ENCODE assay signal across 28 cellular contexts in the genomic region with DNA sequence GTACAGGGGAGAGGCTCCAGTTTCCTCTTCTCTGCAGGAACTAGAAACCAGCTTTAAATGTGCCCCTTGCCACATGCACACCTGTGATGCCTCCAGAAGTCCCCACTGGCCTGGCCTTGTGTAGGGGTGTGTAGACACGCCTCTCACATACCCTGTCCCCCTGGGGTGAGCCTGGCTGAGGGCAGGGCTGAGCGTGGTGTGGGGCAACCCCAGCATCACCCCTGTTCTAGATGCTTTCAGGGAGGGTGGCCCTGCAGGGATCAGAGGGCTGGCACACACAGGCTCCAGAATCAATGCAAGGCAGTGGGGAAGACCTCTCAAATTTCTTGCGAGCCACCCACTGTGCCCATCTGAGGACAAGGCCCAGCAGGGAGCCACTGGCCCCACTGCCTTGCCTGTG. TPM values are rescaled to one million over a fixed set of nuclear protein-coding genes. Genes with fewer than 3 reads are reported as not detected.
"Had no signal": no experiment of that assay in that cellular context is flagged by ENCODE, and none has a peak within 500 bp of the region (broad histone marks: within the 10 kb centered on the region; RNA-seq: fewer than 3 reads in every experiment).

No MANE protein-coding gene starts in this region.

- H3K4me1 Mint-ChIP-seq: nephron, neural progenitor cell had no signal

- H3K9me3 ChIP-seq: gastrocnemius medialis, left lung, ovary, psoas muscle, spleen, thyroid gland had no signal

- H3K9me3 Mint-ChIP-seq: effector memory CD8-positive, alpha-beta T cell; stimulated activated naive CD8-positive, alpha-beta T cell treated with anti-CD3 and anti-CD28 coated beads, Interleukin-15, Interleukin-2, amounts not matched to agents 100 ng/mL and 50 ng/mL, for 24 hours had no signal

- H3K4me3 Mint-ChIP-seq: effector memory CD8-positive, alpha-beta T cell; nephron; neural progenitor cell; stimulated activated memory B cell treated with anti-CD40 and anti-IgM and Interleukin-4, amounts not matched to agents 10 μg/mL and 1 μg/mL and 100 μg/mL, for 72 hours; stimulated activated naive CD8-positive, alpha-beta T cell treated with anti-CD3 and anti-CD28 coated beads, Interleukin-15, Interleukin-2, amounts not matched to agents 100 ng/mL and 50 ng/mL, for 24 hours had no signal

- H3K27ac Mint-ChIP-seq: effector memory CD8-positive, alpha-beta T cell; nephron; neural progenitor cell; stimulated activated memory B cell treated with anti-CD40 and anti-IgM and Interleukin-4, amounts not matched to agents 10 μg/mL and 1 μg/mL and 100 μg/mL, for 72 hours; stimulated activated naive CD8-positive, alpha-beta T cell treated with anti-CD3 and anti-CD28 coated beads, Interleukin-15, Interleukin-2, amounts not matched to agents 100 ng/mL and 50 ng/mL, for 24 hours had no signal

- H3K4me3 ChIP-seq: gastrocnemius medialis, hepatocyte, left lung, neural progenitor cell, ovary, psoas muscle, skin epidermis, spleen, thyroid gland had no signal

- ATAC-seq: effector memory CD8-positive, alpha-beta T cell; esophagus mucosa; gastrocnemius medialis; left cardiac atrium; left lung; psoas muscle; stimulated activated memory B cell treated with anti-CD40 and anti-IgM and Interleukin-4, amounts not matched to agents 10 μg/mL and 1 μg/mL and 100 μg/mL, for 72 hours had no signal

- H3K36me3 ChIP-seq: gastrocnemius medialis, left lung, neural progenitor cell, ovary, spleen, thyroid gland had no signal

- H3K27ac ChIP-seq: gastrocnemius medialis, hepatocyte, left lung, neural progenitor cell, ovary, psoas muscle, skin epidermis, spleen, thyroid gland had no signal

- H3K4me1 ChIP-seq: gastrocnemius medialis, left lung, neural progenitor cell, psoas muscle, thyroid gland had no signal

- DNase-seq: caudate nucleus; cerebellar nuclear complex; cortex of kidney; effector memory CD8-positive, alpha-beta T cell; foreskin fibroblast; gastrocnemius medialis; head of caudate nucleus; left cardiac atrium; left lung; mammary epithelial cell; ovary; posterior cingulate gyrus; psoas muscle; right cardiac atrium; spleen; stimulated activated CD4-positive, alpha-beta T cell treated with anti-CD3 and anti-CD28 coated beads, Interleukin-4, amount 100 ng/mL, for 4 hours; thyroid gland; trophoblast cell had no signal

- H3K27me3 ChIP-seq: gastrocnemius medialis, hepatocyte, left lung, neural progenitor cell, ovary, spleen, thyroid gland had no signal

- H3K36me3 Mint-ChIP-seq: neural progenitor cell had no signal

RNA-seq across cellular contexts. Expression of gene NXNL2, which starts 54.7 kb away (rescaled TPM):
- total RNA-seq: esophagus mucosa, gastrocnemius medialis, glomerular endothelial cell, left cardiac atrium, mesenteric fat pad, psoas muscle, subcutaneous adipose tissue had no signal
